ENCODE assay signal across 26 cellular contexts in the genomic region with DNA sequence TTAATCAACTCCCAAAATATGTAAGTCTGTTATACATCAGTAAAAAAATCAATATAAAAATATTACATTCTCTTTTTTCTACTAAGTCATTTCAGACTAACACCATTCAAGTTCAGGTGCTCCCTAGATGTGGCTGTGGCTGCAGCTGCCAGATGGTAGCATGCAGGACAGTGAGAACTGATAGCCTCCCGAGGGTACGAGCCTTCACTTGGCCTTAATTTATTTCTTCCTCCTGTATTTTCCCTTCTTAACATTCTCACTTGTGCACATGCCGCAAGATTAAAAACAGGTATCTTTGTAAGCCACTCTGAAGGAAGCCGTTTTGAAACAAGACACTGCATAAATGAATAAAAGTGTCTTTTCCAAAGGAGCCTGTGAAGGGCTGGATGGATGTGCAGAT.
"Had no signal": no experiment of that assay in that cellular context is flagged by ENCODE, and none has a peak within 500 bp of the region (broad histone marks: within the 10 kb centered on the region; RNA-seq: fewer than 3 reads in every experiment).

No MANE protein-coding gene starts in this region.

- H3K9me3 Mint-ChIP-seq: activated B cell treated with CpG ODN at 0.5 μM for 24 hours; activated CD8-positive, alpha-beta T cell treated with anti-CD3 and anti-CD28 coated beads for 36 hours; activated T-cell treated with anti-CD3 and anti-CD28 coated beads, Interleukin-2, amount 50 U/mL, for 72 hours; central memory CD8-positive, alpha-beta T cell; dendritic cell treated with granulocyte-macrophage colony-stimulating factor and Interleukin-4, amounts not matched to agents 40 ng/mL and 50 ng/mL, for 4 days; endodermal cell; natural killer cell treated with Interleukin-12 subunit alpha and Interleukin-12 subunit beta and Interleukin-15 and Interleukin-18, amount 100 ng/mL, for 72 hours had no signal

- H3K4me3 Mint-ChIP-seq: activated B cell treated with CpG ODN at 0.5 μM for 24 hours; activated CD8-positive, alpha-beta T cell treated with anti-CD3 and anti-CD28 coated beads for 36 hours; activated naive CD8-positive, alpha-beta T cell; activated T-cell treated with anti-CD3 and anti-CD28 coated beads, Interleukin-2, amount 50 U/mL, for 72 hours; central memory CD8-positive, alpha-beta T cell; dendritic cell treated with granulocyte-macrophage colony-stimulating factor and Interleukin-4, amounts not matched to agents 40 ng/mL and 50 ng/mL, for 4 days; endodermal cell; natural killer cell treated with Interleukin-12 subunit alpha and Interleukin-12 subunit beta and Interleukin-15 and Interleukin-18, amount 100 ng/mL, for 72 hours; T-helper 17 cell had no signal

- H3K27ac ChIP-seq: foreskin keratinocyte, left ventricle myocardium inferior, ovary had no signal

- H3K27ac Mint-ChIP-seq: activated B cell treated with CpG ODN at 0.5 μM for 24 hours; activated CD8-positive, alpha-beta T cell treated with anti-CD3 and anti-CD28 coated beads for 36 hours; activated naive CD8-positive, alpha-beta T cell; activated T-cell treated with anti-CD3 and anti-CD28 coated beads, Interleukin-2, amount 50 U/mL, for 72 hours; dendritic cell treated with granulocyte-macrophage colony-stimulating factor and Interleukin-4, amounts not matched to agents 40 ng/mL and 50 ng/mL, for 4 days had no signal

- DNase-seq: activated B cell treated with CpG ODN at 0.5 μM for 24 hours; activated CD4-positive, alpha-beta T cell treated with anti-CD3 and anti-CD28 coated beads, Interleukin-2, amount 50 U/mL, for 1 hour; activated CD8-positive, alpha-beta T cell treated with anti-CD3 and anti-CD28 coated beads for 36 hours; activated effector memory CD4-positive, alpha-beta T cell treated with Interleukin-2 at 50 U/mL for 16 hours; activated naive CD4-positive, alpha-beta T cell treated with Interleukin-2 at 50 U/mL for 16 hours; activated T-cell treated with anti-CD3 and anti-CD28 coated beads, Interleukin-2, amount 50 U/mL, for 72 hours; anterior cingulate cortex; endodermal cell; foreskin keratinocyte; heart right ventricle; left ventricle myocardium inferior; mucosa of descending colon; ovary; stimulated activated CD4-positive, alpha-beta T cell treated with anti-CD3 and anti-CD28 coated beads, Interleukin-15, amount 100 ng/mL, for 24 hours; stimulated activated CD4-positive, alpha-beta T cell treated with anti-CD3 and anti-CD28 coated beads, Interleukin-2, amount 100 ng/mL, for 24 hours; stimulated activated naive CD4-positive, alpha-beta T cell; T-helper 17 cell; T1000; transverse colon had no signal

- H3K36me3 ChIP-seq: ovary, prostate gland had no signal

- H3K4me3 ChIP-seq: heart right ventricle, left ventricle myocardium inferior, lung, mucosa of descending colon, ovary, prostate gland, transverse colon had no signal

- H3K9me3 ChIP-seq: heart right ventricle, left ventricle myocardium inferior, mucosa of descending colon, ovary, prostate gland, transverse colon had no signal

- H3K27me3 Mint-ChIP-seq: activated B cell treated with CpG ODN at 0.5 μM for 24 hours; activated CD8-positive, alpha-beta T cell treated with anti-CD3 and anti-CD28 coated beads for 36 hours; activated naive CD8-positive, alpha-beta T cell; central memory CD8-positive, alpha-beta T cell; dendritic cell treated with granulocyte-macrophage colony-stimulating factor and Interleukin-4, amounts not matched to agents 40 ng/mL and 50 ng/mL, for 4 days; natural killer cell treated with Interleukin-12 subunit alpha and Interleukin-12 subunit beta and Interleukin-15 and Interleukin-18, amount 100 ng/mL, for 72 hours; T-helper 17 cell had no signal

- H3K27me3 ChIP-seq: foreskin keratinocyte, heart right ventricle, ovary, transverse colon had no signal

- ATAC-seq: activated CD8-positive, alpha-beta T cell treated with anti-CD3 and anti-CD28 coated beads for 36 hours; activated T-cell treated with anti-CD3 and anti-CD28 coated beads, Interleukin-2, amount 50 U/mL, for 72 hours; esophagus mucosa; foreskin keratinocyte; heart right ventricle; mucosa of descending colon; natural killer cell treated with Interleukin-12 subunit alpha and Interleukin-12 subunit beta and Interleukin-15 and Interleukin-18, amount 100 ng/mL, for 72 hours; T-helper 17 cell had no signal
